In the genomic region with DNA sequence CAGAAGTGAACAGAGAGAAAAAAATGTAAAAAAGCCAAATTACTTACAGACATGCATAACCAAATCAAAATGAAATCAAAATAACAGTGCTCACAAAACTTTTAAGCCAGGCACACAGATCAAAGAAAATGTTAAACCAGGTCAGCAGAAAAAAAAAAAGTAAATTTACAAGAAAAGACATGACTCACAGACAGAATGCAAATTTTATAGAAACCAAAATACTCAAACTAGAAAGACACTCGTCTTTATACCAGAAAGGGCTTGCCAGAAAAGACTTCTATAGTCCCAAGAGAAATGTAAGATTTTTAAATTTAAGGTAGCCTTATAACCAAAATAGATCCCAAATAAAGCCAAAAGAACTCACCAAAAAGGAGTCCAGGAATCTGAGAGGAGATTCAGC, we compare ENCODE assay signal across 1 cellular context.
TF ChIP-seq lines count a peak whose summit lies in the region.

No MANE protein-coding gene starts in this region.

TF ChIP-seq in GM23338, 12 proteins besides CTCF, POLR2A, EP300 and RAD21 (continued from another document):
- no peak for TF ChIP-seq POLR2AphosphoS5 (IDR thresholded peaks at IDR 0.05; ENCODE audit: low read depth)
